In genomic region chr16:20674684-20675487, GRCh38 we compare ENCODE assay signal across 1 cellular context.
A peak's percentile ranks its signal among the peaks of the same experiment; 100 is the strongest.
TF ChIP-seq lines count a peak whose summit lies in the region.

No MANE protein-coding gene starts in this region.

TF ChIP-seq in HepG2, 621 proteins besides CTCF, POLR2A, EP300 and RAD21 (continued from another document and continues in another):
- TF ChIP-seq ZNF281 (CRISPR knock-in tag; IDR thresholded peaks at IDR 0.05; ENCODE audit: borderline replicate concordance): 0 out of 2 replicates have a peak, but pooled peaks have one; percentile 26
- TF ChIP-seq SRSF4 (IDR thresholded peaks at IDR 0.05; ENCODE audit: low read depth, low read length, poor library complexity, severe bottlenecking): no peak
- peak; percentile 16; the same call in 1 of the 2 replicates for TF ChIP-seq KLF11 (CRISPR knock-in tag; IDR thresholded peaks at IDR 0.05)
- TF ChIP-seq, protein P1, sequence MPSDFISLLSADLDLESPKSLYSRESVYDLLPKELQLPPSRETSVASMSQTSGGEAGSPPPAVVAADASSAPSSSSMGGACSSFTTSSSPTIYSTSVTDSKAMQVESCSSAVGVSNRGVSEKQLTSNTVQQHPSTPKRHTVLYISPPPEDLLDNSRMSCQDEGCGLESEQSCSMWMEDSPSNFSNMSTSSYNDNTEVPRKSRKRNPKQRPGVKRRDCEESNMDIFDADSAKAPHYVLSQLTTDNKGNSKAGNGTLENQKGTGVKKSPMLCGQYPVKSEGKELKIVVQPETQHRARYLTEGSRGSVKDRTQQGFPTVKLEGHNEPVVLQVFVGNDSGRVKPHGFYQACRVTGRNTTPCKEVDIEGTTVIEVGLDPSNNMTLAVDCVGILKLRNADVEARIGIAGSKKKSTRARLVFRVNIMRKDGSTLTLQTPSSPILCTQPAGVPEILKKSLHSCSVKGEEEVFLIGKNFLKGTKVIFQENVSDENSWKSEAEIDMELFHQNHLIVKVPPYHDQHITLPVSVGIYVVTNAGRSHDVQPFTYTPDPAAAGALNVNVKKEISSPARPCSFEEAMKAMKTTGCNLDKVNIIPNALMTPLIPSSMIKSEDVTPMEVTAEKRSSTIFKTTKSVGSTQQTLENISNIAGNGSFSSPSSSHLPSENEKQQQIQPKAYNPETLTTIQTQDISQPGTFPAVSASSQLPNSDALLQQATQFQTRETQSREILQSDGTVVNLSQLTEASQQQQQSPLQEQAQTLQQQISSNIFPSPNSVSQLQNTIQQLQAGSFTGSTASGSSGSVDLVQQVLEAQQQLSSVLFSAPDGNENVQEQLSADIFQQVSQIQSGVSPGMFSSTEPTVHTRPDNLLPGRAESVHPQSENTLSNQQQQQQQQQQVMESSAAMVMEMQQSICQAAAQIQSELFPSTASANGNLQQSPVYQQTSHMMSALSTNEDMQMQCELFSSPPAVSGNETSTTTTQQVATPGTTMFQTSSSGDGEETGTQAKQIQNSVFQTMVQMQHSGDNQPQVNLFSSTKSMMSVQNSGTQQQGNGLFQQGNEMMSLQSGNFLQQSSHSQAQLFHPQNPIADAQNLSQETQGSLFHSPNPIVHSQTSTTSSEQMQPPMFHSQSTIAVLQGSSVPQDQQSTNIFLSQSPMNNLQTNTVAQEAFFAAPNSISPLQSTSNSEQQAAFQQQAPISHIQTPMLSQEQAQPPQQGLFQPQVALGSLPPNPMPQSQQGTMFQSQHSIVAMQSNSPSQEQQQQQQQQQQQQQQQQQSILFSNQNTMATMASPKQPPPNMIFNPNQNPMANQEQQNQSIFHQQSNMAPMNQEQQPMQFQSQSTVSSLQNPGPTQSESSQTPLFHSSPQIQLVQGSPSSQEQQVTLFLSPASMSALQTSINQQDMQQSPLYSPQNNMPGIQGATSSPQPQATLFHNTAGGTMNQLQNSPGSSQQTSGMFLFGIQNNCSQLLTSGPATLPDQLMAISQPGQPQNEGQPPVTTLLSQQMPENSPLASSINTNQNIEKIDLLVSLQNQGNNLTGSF (CRISPR knock-in tag; IDR thresholded peaks at IDR 0.05): no peak
- TF ChIP-seq ZNF761 (CRISPR knock-in tag; conservative IDR thresholded peaks at IDR 0.05): no peak
- TF ChIP-seq, protein P2, sequence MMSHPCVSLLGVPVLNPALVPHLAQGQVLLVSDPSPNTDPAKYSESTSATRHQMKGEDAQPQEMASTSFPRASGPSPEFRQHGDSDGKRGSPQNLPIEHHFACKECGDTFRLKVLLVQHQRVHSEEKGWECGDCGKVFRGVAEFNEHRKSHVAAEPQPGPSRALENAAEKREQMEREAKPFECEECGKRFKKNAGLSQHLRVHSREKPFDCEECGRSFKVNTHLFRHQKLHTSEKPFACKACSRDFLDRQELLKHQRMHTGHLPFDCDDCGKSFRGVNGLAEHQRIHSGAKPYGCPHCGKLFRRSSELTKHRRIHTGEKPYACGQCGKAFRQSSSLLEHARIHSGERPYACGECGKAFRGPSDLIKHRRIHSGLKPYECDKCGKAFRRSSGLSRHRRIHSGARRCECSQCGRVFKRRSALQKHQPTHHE (CRISPR knock-in tag; IDR thresholded peaks at IDR 0.05; ENCODE audit: borderline replicate concordance): no peak
- peak; percentile 75; the same call in 1 of the 2 replicates for TF ChIP-seq ZNF83 (CRISPR knock-in tag; IDR thresholded peaks at IDR 0.05; ENCODE audit: borderline replicate concordance)
- TF ChIP-seq, protein P3, sequence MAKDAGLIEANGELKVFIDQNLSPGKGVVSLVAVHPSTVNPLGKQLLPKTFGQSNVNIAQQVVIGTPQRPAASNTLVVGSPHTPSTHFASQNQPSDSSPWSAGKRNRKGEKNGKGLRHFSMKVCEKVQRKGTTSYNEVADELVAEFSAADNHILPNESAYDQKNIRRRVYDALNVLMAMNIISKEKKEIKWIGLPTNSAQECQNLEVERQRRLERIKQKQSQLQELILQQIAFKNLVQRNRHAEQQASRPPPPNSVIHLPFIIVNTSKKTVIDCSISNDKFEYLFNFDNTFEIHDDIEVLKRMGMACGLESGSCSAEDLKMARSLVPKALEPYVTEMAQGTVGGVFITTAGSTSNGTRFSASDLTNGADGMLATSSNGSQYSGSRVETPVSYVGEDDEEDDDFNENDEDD (CRISPR knock-in tag; IDR thresholded peaks at IDR 0.05; ENCODE audit: borderline replicate concordance): 0 out of 2 replicates have a peak, but pooled peaks have one; percentile 54
- TF ChIP-seq ZNF891 (CRISPR knock-in tag; IDR thresholded peaks at IDR 0.05): 0 out of 2 replicates have a peak, but pooled peaks have one; percentile 50
- no peak; the same call in 1 of the 2 replicates for TF ChIP-seq ZNF652 (CRISPR knock-in tag; IDR thresholded peaks at IDR 0.05; ENCODE audit: borderline replicate concordance, low read depth)
- no peak for TF ChIP-seq MTA3 (CRISPR knock-in tag; IDR thresholded peaks at IDR 0.05)
- no peak for TF ChIP-seq NPAS2 (CRISPR knock-in tag; IDR thresholded peaks at IDR 0.05; ENCODE audit: borderline replicate concordance)
- TF ChIP-seq MED13 (CRISPR knock-in tag; IDR thresholded peaks at IDR 0.05): no peak
- no peak for TF ChIP-seq ZNF143 (CRISPR knock-in tag; IDR thresholded peaks at IDR 0.05)
- no peak for TF ChIP-seq SSRP1 (CRISPR knock-in tag; IDR thresholded peaks at IDR 0.05)
- TF ChIP-seq SP4 (CRISPR knock-in tag; IDR thresholded peaks at IDR 0.05): peak; percentile 52; the same call in 1 of the 2 replicates
- no peak for TF ChIP-seq ZNF570 (CRISPR knock-in tag; IDR thresholded peaks at IDR 0.05; ENCODE audit: borderline replicate concordance)
- 0 out of 2 replicates have a peak, but pooled peaks have one; percentile 38 for TF ChIP-seq ETS1 (CRISPR knock-in tag; IDR thresholded peaks at IDR 0.05)
- no peak; the same call in 1 of the 2 replicates for TF ChIP-seq MTA1 (CRISPR knock-in tag; IDR thresholded peaks at IDR 0.05; ENCODE audit: borderline replicate concordance)
- TF ChIP-seq, protein P4, sequence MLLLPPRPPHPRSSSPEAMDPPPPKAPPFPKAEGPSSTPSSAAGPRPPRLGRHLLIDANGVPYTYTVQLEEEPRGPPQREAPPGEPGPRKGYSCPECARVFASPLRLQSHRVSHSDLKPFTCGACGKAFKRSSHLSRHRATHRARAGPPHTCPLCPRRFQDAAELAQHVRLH (CRISPR knock-in tag; IDR thresholded peaks at IDR 0.05; ENCODE audit: borderline replicate concordance, low read depth): no peak
- no peak for TF ChIP-seq ZNF850 (CRISPR knock-in tag; conservative IDR thresholded peaks at IDR 0.05)
- no peak for TF ChIP-seq YEATS4 (CRISPR knock-in tag; IDR thresholded peaks at IDR 0.05; ENCODE audit: borderline replicate concordance)
- TF ChIP-seq CBFB (CRISPR knock-in tag; IDR thresholded peaks at IDR 0.05): no peak
- no peak for TF ChIP-seq ZNF503 (CRISPR knock-in tag; IDR thresholded peaks at IDR 0.05)
- TF ChIP-seq ZSCAN31 (CRISPR knock-in tag; IDR thresholded peaks at IDR 0.05; ENCODE audit: low read depth): no peak
- no peak for TF ChIP-seq PBX3 (CRISPR knock-in tag; IDR thresholded peaks at IDR 0.05; ENCODE audit: borderline replicate concordance)
- TF ChIP-seq SAFB2 (CRISPR knock-in tag; IDR thresholded peaks at IDR 0.05; ENCODE audit: borderline replicate concordance, low read depth): no peak
- TF ChIP-seq SNAPC5 (CRISPR knock-in tag; IDR thresholded peaks at IDR 0.05; ENCODE audit: borderline replicate concordance): peak; percentile 84; the same call in 1 of the 2 replicates
- TF ChIP-seq ZNF256 (CRISPR knock-in tag; conservative IDR thresholded peaks at IDR 0.05): no peak
- no peak for TF ChIP-seq RXRA (CRISPR knock-in tag; IDR thresholded peaks at IDR 0.05)
- TF ChIP-seq ZNF724P (CRISPR knock-in tag; IDR thresholded peaks at IDR 0.05; ENCODE audit: borderline replicate concordance): no peak; the same call in 1 of the 2 replicates
- TF ChIP-seq, protein P5, sequence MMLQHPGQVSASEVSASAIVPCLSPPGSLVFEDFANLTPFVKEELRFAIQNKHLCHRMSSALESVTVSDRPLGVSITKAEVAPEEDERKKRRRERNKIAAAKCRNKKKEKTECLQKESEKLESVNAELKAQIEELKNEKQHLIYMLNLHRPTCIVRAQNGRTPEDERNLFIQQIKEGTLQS (CRISPR knock-in tag; IDR thresholded peaks at IDR 0.05): no peak
- no peak; the same call in none of the 2 replicates for TF ChIP-seq ARID4A (CRISPR knock-in tag; IDR thresholded peaks at IDR 0.05; ENCODE audit: borderline replicate concordance)
- TF ChIP-seq ZNF564 (CRISPR knock-in tag; IDR thresholded peaks at IDR 0.05): peak; percentile 67; the same call in 1 of the 2 replicates
- no peak for TF ChIP-seq TAF15 (IDR thresholded peaks at IDR 0.05; ENCODE audit: low read depth, low read length, poor library complexity, severe bottlenecking)
- no peak; the same call in 1 of the 2 replicates for TF ChIP-seq SNAI1 (CRISPR knock-in tag; IDR thresholded peaks at IDR 0.05; ENCODE audit: borderline replicate concordance)
